8 cellular contexts compared by ENCODE assay signal in the genomic region with DNA sequence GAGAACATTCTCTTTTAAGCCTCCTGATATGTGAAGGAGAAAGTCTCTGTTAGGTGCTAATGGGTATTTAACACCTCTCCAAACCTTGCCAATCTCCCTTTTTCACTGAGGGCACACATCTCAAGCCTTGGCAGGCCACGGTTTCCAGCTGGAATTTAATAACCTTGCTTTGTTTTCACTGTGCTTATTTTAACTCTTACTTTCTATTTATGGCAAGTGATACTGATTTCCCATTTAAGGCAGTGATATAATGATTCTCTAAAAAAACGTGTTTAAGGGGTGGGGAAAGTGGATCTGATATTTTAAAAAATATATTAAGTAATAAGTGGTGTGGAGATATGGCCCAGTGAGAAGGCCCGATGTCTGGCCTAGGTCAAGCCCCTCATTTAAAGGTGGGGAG. TPM values are rescaled to one million over a fixed set of nuclear protein-coding genes. Genes with fewer than 3 reads are reported as not detected.
DNase-seq lines count a peak whose midpoint lies in the region; ATAC-seq and TF ChIP-seq lines count a peak whose summit lies in the region.

No MANE protein-coding gene starts in this region.

- H3K4me3 Mint-ChIP-seq in activated T-helper 17 cell treated with anti-CD3 and anti-CD28 coated beads, Interleukin-2, amount 50 U/mL, for 72 hours: peak overlapping the region; percentile 44
- H3K4me3 Mint-ChIP-seq in memory B cell (peak overlapping the region; percentile 70), type B pancreatic cell (peak overlapping the region; percentile 75)

- DNase-seq in cardiac muscle cell (ENCODE audit: low read depth in 1 of 2, low spot score in 1 of 2) (no peak), right cardiac atrium (no peak), memory B cell (ENCODE audit: low spot score in 2 of 2) (no peak), type B pancreatic cell (ENCODE audit: extremely low spot score, unreplicated experiment) (no peak), posterior cingulate gyrus (no peak)

- H3K4me1 Mint-ChIP-seq in activated T-helper 17 cell treated with anti-CD3 and anti-CD28 coated beads, Interleukin-2, amount 50 U/mL, for 72 hours: no peaks in the 10 kb centered on the region
- H3K4me1 Mint-ChIP-seq in memory B cell (peaks cover 12% of the 10 kb centered on the region), type B pancreatic cell (ENCODE audit: unreplicated experiment) (peaks cover 4% of the 10 kb centered on the region)

- H3K27me3 ChIP-seq in cardiac muscle cell (peaks cover 43% of the 10 kb centered on the region), right cardiac atrium (ENCODE audit: control insufficient read depth, insufficient read depth) (no peaks in the 10 kb centered on the region)

- peak overlapping the region; percentile 51 for H3K4me3 ChIP-seq in cardiac muscle cell
- no peak overlapping the region for H3K4me3 ChIP-seq in right cardiac atrium (ENCODE audit: low read length)

- 10% methylated on average over 3 of the region's 3 CpGs for WGBS in right cardiac atrium

- no peak overlapping the region for H3K27ac Mint-ChIP-seq in activated T-helper 17 cell treated with anti-CD3 and anti-CD28 coated beads, Interleukin-2, amount 50 U/mL, for 72 hours
- H3K27ac Mint-ChIP-seq in memory B cell: no peak overlapping the region
- no peak overlapping the region for H3K27ac Mint-ChIP-seq in type B pancreatic cell

- intact Hi-C loops in right cardiac atrium (cut with DNase I) (no loop called here), posterior cingulate gyrus (cut with DNase I) (loop anchor here (5.0 kb wide), 1 partner anchor 72 kb away; no protein-coding TSS in a partner anchor)

- TF ChIP-seq CTCF in cardiac muscle cell (IDR thresholded peaks at IDR 0.05; ENCODE audit: low read depth, low read length) (no peak), type B pancreatic cell (conservative IDR thresholded peaks at IDR 0.05) (no peak)

- H3K9me3 ChIP-seq in cardiac muscle cell (ENCODE audit: low read depth): no peaks in the 10 kb centered on the region
- no peaks in the 10 kb centered on the region for H3K9me3 ChIP-seq in right cardiac atrium (ENCODE audit: control insufficient read depth, low read length)

- H3K4me1 ChIP-seq in cardiac muscle cell (ENCODE audit: low read depth): no peaks in the 10 kb centered on the region
- peaks cover 2% of the 10 kb centered on the region for H3K4me1 ChIP-seq in right cardiac atrium (ENCODE audit: control insufficient read depth, insufficient read depth, low read length)

- ATAC-seq in right cardiac atrium: no peak
- no peak for ATAC-seq in activated T-helper 17 cell treated with anti-CD3 and anti-CD28 coated beads, Interleukin-2, amount 50 U/mL, for 72 hours (replicated peaks)
- no peak for ATAC-seq in memory B cell (ENCODE audit: low read depth)
- ATAC-seq in GM21717 (IDR thresholded peaks at IDR 0.05; ENCODE audit: unreplicated experiment): no peak
- ATAC-seq in GM19452 (IDR thresholded peaks at IDR 0.05; ENCODE audit: unreplicated experiment): no peak

- no peaks in the 10 kb centered on the region for H3K36me3 ChIP-seq in cardiac muscle cell

- no peaks in the 10 kb centered on the region for H3K9me3 Mint-ChIP-seq in activated T-helper 17 cell treated with anti-CD3 and anti-CD28 coated beads, Interleukin-2, amount 50 U/mL, for 72 hours
- H3K9me3 Mint-ChIP-seq in memory B cell: no peaks in the 10 kb centered on the region
- no peaks in the 10 kb centered on the region for H3K9me3 Mint-ChIP-seq in type B pancreatic cell

- peaks cover 18% of the 10 kb centered on the region for H3K27me3 Mint-ChIP-seq in activated T-helper 17 cell treated with anti-CD3 and anti-CD28 coated beads, Interleukin-2, amount 50 U/mL, for 72 hours
- H3K27me3 Mint-ChIP-seq in memory B cell (peaks cover 24% of the 10 kb centered on the region), type B pancreatic cell (peaks cover 62% of the 10 kb centered on the region)

- H3K27ac ChIP-seq in cardiac muscle cell: no peak overlapping the region
- H3K27ac ChIP-seq in right cardiac atrium (ENCODE audit: low read length): no peak overlapping the region

- H3K36me3 Mint-ChIP-seq in activated T-helper 17 cell treated with anti-CD3 and anti-CD28 coated beads, Interleukin-2, amount 50 U/mL, for 72 hours (ENCODE audit: low read depth): no peaks in the 10 kb centered on the region
- H3K36me3 Mint-ChIP-seq in memory B cell (no peaks in the 10 kb centered on the region), type B pancreatic cell (no peaks in the 10 kb centered on the region)

RNA-seq across cellular contexts. Expression of a gene that starts 1.1 kb away (rescaled TPM):
- total RNA-seq in cardiac muscle cell (1.1 and 1.2 TPM in 2 replicates), right cardiac atrium (1 to 10 TPM in 3 of 4 donors, under 1 TPM in 1; 0.78 to 3.2 (median 1.9) TPM), type B pancreatic cell (ENCODE audit: low replicate concordance) (0.21 and 0.24 TPM in 2 replicates)
- polyA plus RNA-seq in cardiac muscle cell (0.61 and 2.3 TPM in 2 replicates), right cardiac atrium (2.1 TPM)
- total RNA-seq in activated T-helper 17 cell treated with anti-CD3 and anti-CD28 coated beads, Interleukin-2, amount 50 U/mL, for 72 hours: under 1 TPM in 1 of 2 donors, not detected in 1; 0.37 TPM
